ENCODE assay signal across 9 cellular contexts in genomic region chr12:111942557-111942956, GRCh38.
DNase-seq lines count a peak whose midpoint lies in the region; ATAC-seq and TF ChIP-seq lines count a peak whose summit lies in the region.
"Had no signal": no experiment of that assay in that cellular context is flagged by ENCODE, and none has a peak within 500 bp of the region (broad histone marks: within the 10 kb centered on the region; RNA-seq: fewer than 3 reads in every experiment).

No MANE protein-coding gene starts in this region.

- H3K9me3 ChIP-seq in AG04450 (ENCODE audit: control insufficient read depth, insufficient read depth, low read length) = no peaks in the 10 kb centered on the region; the same call in 1 of the 2 replicates
- H3K9me3 ChIP-seq in T-helper 17 cell (ENCODE audit: control insufficient read depth, low read length, poor library complexity, severe bottlenecking) = no peaks in the 10 kb centered on the region
- H3K9me3 ChIP-seq: esophagus squamous epithelium had no signal

- H3K36me3 Mint-ChIP-seq in T-helper 17 cell (ENCODE audit: low read depth) = no peaks in the 10 kb centered on the region
- no peaks in the 10 kb centered on the region for H3K36me3 Mint-ChIP-seq in T-helper 2 cell treated with Interferon-gamma antibody and Interleukin-4, amounts not matched to agents 5 μg/mL and 100 μg/mL, for 36 hours (ENCODE audit: low read depth)

- H3K4me3 ChIP-seq in AG04450 (ENCODE audit: low read depth, low read length) = no peak overlapping the region
- H3K4me3 ChIP-seq: esophagus squamous epithelium had no signal

- TF ChIP-seq CTCF in AG04450 (IDR thresholded peaks at IDR 0.05; ENCODE audit: low read depth, low read length) = no peak

- ATAC-seq in T-helper 17 cell (no peak), GM18511 (IDR thresholded peaks at IDR 0.05; ENCODE audit: unreplicated experiment) (no peak)

- no peak overlapping the region for H3K4me3 Mint-ChIP-seq in T-helper 17 cell
- no peak overlapping the region for H3K4me3 Mint-ChIP-seq in T-helper 2 cell treated with Interferon-gamma antibody and Interleukin-4, amounts not matched to agents 5 μg/mL and 100 μg/mL, for 36 hours

- DNase-seq in AG04450 (ENCODE audit: low read depth, low spot score) (peak; percentile 79), ELR (ENCODE audit: low read depth) (peak; percentile 75), T-helper 17 cell (no peak), fibroblast of the conjunctiva (ENCODE audit: low read depth) (peak; percentile 52), cortex of kidney (lab: John Stamatoyannopoulos, UW) (no peak)
- DNase-seq in activated CD8-positive, alpha-beta memory T cell treated with anti-CD3 and anti-CD28 coated beads, Interleukin-2, amount 50 U/mL, for 48 hours = no peak
- no peak for DNase-seq in T-helper 2 cell treated with Interferon-gamma antibody and Interleukin-4, amounts not matched to agents 5 μg/mL and 100 μg/mL, for 36 hours (ENCODE audit: low spot score)
- DNase-seq: esophagus squamous epithelium had no signal

- H3K9me3 Mint-ChIP-seq in T-helper 2 cell treated with Interferon-gamma antibody and Interleukin-4, amounts not matched to agents 5 μg/mL and 100 μg/mL, for 36 hours = no peaks in the 10 kb centered on the region

- H3K4me1 Mint-ChIP-seq in T-helper 17 cell = peaks cover 2% of the 10 kb centered on the region
- H3K4me1 Mint-ChIP-seq in T-helper 2 cell treated with Interferon-gamma antibody and Interleukin-4, amounts not matched to agents 5 μg/mL and 100 μg/mL, for 36 hours (ENCODE audit: low read depth) = peaks cover 22% of the 10 kb centered on the region

- CTCF ChIA-PET in AG04450 (lab: Charles Lee) = interaction anchor here (3.0 kb wide), 1 partner anchor 71 kb away, joined by 20 read pairs; the partner anchor contains the start of genes ERP29 and TMEM116

- POLR2A ChIA-PET in AG04450 (lab: Yijun Ruan, JAX) = no interaction called here

- H3K27ac ChIP-seq in AG04450 (ENCODE audit: low read depth, low read length) = peak overlapping the region; percentile 2
- H3K27ac ChIP-seq: esophagus squamous epithelium had no signal

- H3K27ac Mint-ChIP-seq in T-helper 17 cell = peak overlapping the region; percentile 8
- H3K27ac Mint-ChIP-seq in T-helper 2 cell treated with Interferon-gamma antibody and Interleukin-4, amounts not matched to agents 5 μg/mL and 100 μg/mL, for 36 hours = no peak overlapping the region

- H3K27me3 ChIP-seq in AG04450 (ENCODE audit: control insufficient read depth, insufficient read depth, low read length) = no peaks in the 10 kb centered on the region
- H3K27me3 ChIP-seq: esophagus squamous epithelium had no signal

- no peaks in the 10 kb centered on the region for H3K27me3 Mint-ChIP-seq in T-helper 17 cell
- no peaks in the 10 kb centered on the region for H3K27me3 Mint-ChIP-seq in T-helper 2 cell treated with Interferon-gamma antibody and Interleukin-4, amounts not matched to agents 5 μg/mL and 100 μg/mL, for 36 hours (ENCODE audit: low read depth)

Comparison
In these comparisons a context has a peak if more than half of its experiments do, and no peak if none do; other contexts are left out.
1. DNase-seq: peak in AG04450 (single experiment), ELR (single experiment) and fibroblast of the conjunctiva (single experiment); none in T-helper 17 cell (0 of 3), activated CD8-positive, alpha-beta memory T cell treated with anti-CD3 and anti-CD28 coated beads, Interleukin-2, amount 50 U/mL, for 48 hours (single experiment), T-helper 2 cell treated with Interferon-gamma antibody and Interleukin-4, amounts not matched to agents 5 μg/mL and 100 μg/mL, for 36 hours (single experiment) and cortex of kidney (single experiment).